In the genomic region with DNA sequence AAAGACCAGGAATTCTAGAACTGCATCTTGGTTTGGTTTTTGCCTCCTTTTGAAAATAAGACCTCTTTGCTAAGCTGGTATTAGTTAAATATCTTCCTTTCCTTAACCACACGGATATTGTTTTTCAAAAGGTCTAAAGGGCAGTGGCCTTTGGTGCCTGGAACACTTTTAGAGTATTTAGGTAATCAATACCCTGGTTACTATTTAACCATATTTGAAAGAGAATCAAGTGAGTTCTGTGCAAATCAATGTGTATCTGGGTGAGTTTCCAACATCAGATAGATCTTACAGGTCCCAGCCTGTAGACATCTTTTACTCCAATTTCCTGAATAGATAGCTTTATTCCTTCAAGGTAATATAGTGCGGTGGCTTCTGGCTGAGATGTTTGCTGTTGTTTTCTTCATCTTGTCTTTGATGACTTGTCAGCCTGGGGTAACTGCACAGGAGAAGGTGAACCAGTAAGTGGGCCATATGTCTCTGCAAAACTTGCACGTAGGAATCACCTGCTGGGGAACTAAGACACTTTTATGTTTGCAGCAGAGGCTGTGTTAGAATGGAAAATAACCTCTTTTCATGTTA, we compare ENCODE assay signal across 1 cellular context.
TF ChIP-seq lines count a peak whose summit lies in the region.

A gene (plus strand): TSS at position 277 of the 579 bp plus-strand sequence. CDS start 105 bp downstream, at position 382.

TF ChIP-seq in HepG2, 621 proteins besides CTCF, POLR2A, EP300 and RAD21 (continued from another document and continues in another):
- TF ChIP-seq, protein P1, sequence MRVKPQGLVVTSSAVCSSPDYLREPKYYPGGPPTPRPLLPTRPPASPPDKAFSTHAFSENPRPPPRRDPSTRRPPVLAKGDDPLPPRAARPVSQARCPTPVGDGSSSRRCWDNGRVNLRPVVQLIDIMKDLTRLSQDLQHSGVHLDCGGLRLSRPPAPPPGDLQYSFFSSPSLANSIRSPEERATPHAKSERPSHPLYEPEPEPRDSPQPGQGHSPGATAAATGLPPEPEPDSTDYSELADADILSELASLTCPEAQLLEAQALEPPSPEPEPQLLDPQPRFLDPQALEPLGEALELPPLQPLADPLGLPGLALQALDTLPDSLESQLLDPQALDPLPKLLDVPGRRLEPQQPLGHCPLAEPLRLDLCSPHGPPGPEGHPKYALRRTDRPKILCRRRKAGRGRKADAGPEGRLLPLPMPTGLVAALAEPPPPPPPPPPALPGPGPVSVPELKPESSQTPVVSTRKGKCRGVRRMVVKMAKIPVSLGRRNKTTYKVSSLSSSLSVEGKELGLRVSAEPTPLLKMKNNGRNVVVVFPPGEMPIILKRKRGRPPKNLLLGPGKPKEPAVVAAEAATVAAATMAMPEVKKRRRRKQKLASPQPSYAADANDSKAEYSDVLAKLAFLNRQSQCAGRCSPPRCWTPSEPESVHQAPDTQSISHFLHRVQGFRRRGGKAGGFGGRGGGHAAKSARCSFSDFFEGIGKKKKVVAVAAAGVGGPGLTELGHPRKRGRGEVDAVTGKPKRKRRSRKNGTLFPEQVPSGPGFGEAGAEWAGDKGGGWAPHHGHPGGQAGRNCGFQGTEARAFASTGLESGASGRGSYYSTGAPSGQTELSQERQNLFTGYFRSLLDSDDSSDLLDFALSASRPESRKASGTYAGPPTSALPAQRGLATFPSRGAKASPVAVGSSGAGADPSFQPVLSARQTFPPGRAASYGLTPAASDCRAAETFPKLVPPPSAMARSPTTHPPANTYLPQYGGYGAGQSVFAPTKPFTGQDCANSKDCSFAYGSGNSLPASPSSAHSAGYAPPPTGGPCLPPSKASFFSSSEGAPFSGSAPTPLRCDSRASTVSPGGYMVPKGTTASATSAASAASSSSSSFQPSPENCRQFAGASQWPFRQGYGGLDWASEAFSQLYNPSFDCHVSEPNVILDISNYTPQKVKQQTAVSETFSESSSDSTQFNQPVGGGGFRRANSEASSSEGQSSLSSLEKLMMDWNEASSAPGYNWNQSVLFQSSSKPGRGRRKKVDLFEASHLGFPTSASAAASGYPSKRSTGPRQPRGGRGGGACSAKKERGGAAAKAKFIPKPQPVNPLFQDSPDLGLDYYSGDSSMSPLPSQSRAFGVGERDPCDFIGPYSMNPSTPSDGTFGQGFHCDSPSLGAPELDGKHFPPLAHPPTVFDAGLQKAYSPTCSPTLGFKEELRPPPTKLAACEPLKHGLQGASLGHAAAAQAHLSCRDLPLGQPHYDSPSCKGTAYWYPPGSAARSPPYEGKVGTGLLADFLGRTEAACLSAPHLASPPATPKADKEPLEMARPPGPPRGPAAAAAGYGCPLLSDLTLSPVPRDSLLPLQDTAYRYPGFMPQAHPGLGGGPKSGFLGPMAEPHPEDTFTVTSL (CRISPR knock-in tag; IDR thresholded peaks at IDR 0.05; ENCODE audit: borderline replicate concordance): peak; percentile 99
- TF ChIP-seq XRCC5 (optimal IDR thresholded peaks at IDR 0.05; ENCODE audit: low read length) (no peak), CREB1 (IDR thresholded peaks at IDR 0.05) (no peak), CREB1 (CRISPR knock-in tag; IDR thresholded peaks at IDR 0.05) (peak; percentile 85), KDM5B (CRISPR knock-in tag; IDR thresholded peaks at IDR 0.05; ENCODE audit: borderline replicate concordance) (no peak), NFYC (CRISPR knock-in tag; IDR thresholded peaks at IDR 0.05) (no peak; the same call in 1 of the 2 replicates), ZBTB38 (CRISPR knock-in tag; IDR thresholded peaks at IDR 0.05) (no peak), HNF4A (CRISPR knock-in tag; IDR thresholded peaks at IDR 0.05) (peak; percentile 92), U2AF1 (optimal IDR thresholded peaks at IDR 0.05; ENCODE audit: low read depth, low read length) (no peak), ZNF496 (CRISPR knock-in tag; IDR thresholded peaks at IDR 0.05; ENCODE audit: insufficient replicate concordance) (no peak), SETDB1 (CRISPR knock-in tag; IDR thresholded peaks at IDR 0.05; ENCODE audit: borderline replicate concordance) (no peak), ZNF549 (CRISPR knock-in tag; IDR thresholded peaks at IDR 0.05) (no peak), ZNF598 (CRISPR knock-in tag; IDR thresholded peaks at IDR 0.05; ENCODE audit: borderline replicate concordance) (no peak), AHR (CRISPR knock-in tag; IDR thresholded peaks at IDR 0.05) (no peak), ZNF331 (CRISPR knock-in tag; IDR thresholded peaks at IDR 0.05) (peak; percentile 62), ARNT (IDR thresholded peaks at IDR 0.05) (no peak), RNF2 (conservative IDR thresholded peaks at IDR 0.05; ENCODE audit: low read depth) (no peak), ZNF317 (CRISPR knock-in tag; IDR thresholded peaks at IDR 0.05) (peak; percentile 64; the same call in 1 of the 2 replicates), GATAD2A (CRISPR knock-in tag; IDR thresholded peaks at IDR 0.05) (peak; percentile 95), ZMYM2 (CRISPR knock-in tag; IDR thresholded peaks at IDR 0.05) (no peak), ZNF335 (CRISPR knock-in tag; IDR thresholded peaks at IDR 0.05) (no peak), ZBTB8A (CRISPR knock-in tag; IDR thresholded peaks at IDR 0.05; ENCODE audit: borderline replicate concordance, low read depth) (no peak), ZFP36L2 (CRISPR knock-in tag; IDR thresholded peaks at IDR 0.05) (no peak), ATAD3A (CRISPR knock-in tag; IDR thresholded peaks at IDR 0.05) (no peak), ZNF264 (CRISPR knock-in tag; IDR thresholded peaks at IDR 0.05) (no peak), MIXL1 (CRISPR knock-in tag; IDR thresholded peaks at IDR 0.05) (0 out of 2 replicates have a peak, but pooled peaks have one; percentile 57), ZNF383 (CRISPR knock-in tag; IDR thresholded peaks at IDR 0.05; ENCODE audit: borderline replicate concordance) (no peak), ZNF616 (CRISPR knock-in tag; IDR thresholded peaks at IDR 0.05; ENCODE audit: low read depth) (no peak), FOXA1 (IDR thresholded peaks at IDR 0.05) (no peak), FOXA1 (CRISPR knock-in tag; IDR thresholded peaks at IDR 0.05) (peak; percentile 40; the same call in 1 of the 2 replicates), PTBP1 (IDR thresholded peaks at IDR 0.05; ENCODE audit: low read depth, low read length, poor library complexity, severe bottlenecking) (no peak), THYN1 (CRISPR knock-in tag; IDR thresholded peaks at IDR 0.05; ENCODE audit: borderline replicate concordance, low read depth) (no peak), SIX4 (CRISPR knock-in tag; IDR thresholded peaks at IDR 0.05) (0 out of 2 replicates have a peak, but pooled peaks have one; percentile 55)
- TF ChIP-seq, protein P2, sequence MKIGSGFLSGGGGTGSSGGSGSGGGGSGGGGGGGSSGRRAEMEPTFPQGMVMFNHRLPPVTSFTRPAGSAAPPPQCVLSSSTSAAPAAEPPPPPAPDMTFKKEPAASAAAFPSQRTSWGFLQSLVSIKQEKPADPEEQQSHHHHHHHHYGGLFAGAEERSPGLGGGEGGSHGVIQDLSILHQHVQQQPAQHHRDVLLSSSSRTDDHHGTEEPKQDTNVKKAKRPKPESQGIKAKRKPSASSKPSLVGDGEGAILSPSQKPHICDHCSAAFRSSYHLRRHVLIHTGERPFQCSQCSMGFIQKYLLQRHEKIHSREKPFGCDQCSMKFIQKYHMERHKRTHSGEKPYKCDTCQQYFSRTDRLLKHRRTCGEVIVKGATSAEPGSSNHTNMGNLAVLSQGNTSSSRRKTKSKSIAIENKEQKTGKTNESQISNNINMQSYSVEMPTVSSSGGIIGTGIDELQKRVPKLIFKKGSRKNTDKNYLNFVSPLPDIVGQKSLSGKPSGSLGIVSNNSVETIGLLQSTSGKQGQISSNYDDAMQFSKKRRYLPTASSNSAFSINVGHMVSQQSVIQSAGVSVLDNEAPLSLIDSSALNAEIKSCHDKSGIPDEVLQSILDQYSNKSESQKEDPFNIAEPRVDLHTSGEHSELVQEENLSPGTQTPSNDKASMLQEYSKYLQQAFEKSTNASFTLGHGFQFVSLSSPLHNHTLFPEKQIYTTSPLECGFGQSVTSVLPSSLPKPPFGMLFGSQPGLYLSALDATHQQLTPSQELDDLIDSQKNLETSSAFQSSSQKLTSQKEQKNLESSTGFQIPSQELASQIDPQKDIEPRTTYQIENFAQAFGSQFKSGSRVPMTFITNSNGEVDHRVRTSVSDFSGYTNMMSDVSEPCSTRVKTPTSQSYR (CRISPR knock-in tag; IDR thresholded peaks at IDR 0.05; ENCODE audit: borderline replicate concordance): peak; percentile 32; the same call in 1 of the 2 replicates
- TF ChIP-seq, protein P3, sequence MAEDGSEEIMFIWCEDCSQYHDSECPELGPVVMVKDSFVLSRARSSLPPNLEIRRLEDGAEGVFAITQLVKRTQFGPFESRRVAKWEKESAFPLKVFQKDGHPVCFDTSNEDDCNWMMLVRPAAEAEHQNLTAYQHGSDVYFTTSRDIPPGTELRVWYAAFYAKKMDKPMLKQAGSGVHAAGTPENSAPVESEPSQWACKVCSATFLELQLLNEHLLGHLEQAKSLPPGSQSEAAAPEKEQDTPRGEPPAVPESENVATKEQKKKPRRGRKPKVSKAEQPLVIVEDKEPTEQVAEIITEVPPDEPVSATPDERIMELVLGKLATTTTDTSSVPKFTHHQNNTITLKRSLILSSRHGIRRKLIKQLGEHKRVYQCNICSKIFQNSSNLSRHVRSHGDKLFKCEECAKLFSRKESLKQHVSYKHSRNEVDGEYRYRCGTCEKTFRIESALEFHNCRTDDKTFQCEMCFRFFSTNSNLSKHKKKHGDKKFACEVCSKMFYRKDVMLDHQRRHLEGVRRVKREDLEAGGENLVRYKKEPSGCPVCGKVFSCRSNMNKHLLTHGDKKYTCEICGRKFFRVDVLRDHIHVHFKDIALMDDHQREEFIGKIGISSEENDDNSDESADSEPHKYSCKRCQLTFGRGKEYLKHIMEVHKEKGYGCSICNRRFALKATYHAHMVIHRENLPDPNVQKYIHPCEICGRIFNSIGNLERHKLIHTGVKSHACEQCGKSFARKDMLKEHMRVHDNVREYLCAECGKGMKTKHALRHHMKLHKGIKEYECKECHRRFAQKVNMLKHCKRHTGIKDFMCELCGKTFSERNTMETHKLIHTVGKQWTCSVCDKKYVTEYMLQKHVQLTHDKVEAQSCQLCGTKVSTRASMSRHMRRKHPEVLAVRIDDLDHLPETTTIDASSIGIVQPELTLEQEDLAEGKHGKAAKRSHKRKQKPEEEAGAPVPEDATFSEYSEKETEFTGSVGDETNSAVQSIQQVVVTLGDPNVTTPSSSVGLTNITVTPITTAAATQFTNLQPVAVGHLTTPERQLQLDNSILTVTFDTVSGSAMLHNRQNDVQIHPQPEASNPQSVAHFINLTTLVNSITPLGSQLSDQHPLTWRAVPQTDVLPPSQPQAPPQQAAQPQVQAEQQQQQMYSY (CRISPR knock-in tag; IDR thresholded peaks at IDR 0.05): no peak
- TF ChIP-seq, protein P4, sequence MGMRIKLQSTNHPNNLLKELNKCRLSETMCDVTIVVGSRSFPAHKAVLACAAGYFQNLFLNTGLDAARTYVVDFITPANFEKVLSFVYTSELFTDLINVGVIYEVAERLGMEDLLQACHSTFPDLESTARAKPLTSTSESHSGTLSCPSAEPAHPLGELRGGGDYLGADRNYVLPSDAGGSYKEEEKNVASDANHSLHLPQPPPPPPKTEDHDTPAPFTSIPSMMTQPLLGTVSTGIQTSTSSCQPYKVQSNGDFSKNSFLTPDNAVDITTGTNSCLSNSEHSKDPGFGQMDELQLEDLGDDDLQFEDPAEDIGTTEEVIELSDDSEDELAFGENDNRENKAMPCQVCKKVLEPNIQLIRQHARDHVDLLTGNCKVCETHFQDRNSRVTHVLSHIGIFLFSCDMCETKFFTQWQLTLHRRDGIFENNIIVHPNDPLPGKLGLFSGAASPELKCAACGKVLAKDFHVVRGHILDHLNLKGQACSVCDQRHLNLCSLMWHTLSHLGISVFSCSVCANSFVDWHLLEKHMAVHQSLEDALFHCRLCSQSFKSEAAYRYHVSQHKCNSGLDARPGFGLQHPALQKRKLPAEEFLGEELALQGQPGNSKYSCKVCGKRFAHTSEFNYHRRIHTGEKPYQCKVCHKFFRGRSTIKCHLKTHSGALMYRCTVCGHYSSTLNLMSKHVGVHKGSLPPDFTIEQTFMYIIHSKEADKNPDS (CRISPR knock-in tag; IDR thresholded peaks at IDR 0.05): peak; percentile 51; the same call in 1 of the 2 replicates
- TF ChIP-seq, protein P5, sequence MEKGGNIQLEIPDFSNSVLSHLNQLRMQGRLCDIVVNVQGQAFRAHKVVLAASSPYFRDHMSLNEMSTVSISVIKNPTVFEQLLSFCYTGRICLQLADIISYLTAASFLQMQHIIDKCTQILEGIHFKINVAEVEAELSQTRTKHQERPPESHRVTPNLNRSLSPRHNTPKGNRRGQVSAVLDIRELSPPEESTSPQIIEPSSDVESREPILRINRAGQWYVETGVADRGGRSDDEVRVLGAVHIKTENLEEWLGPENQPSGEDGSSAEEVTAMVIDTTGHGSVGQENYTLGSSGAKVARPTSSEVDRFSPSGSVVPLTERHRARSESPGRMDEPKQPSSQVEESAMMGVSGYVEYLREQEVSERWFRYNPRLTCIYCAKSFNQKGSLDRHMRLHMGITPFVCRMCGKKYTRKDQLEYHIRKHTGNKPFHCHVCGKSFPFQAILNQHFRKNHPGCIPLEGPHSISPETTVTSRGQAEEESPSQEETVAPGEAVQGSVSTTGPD (CRISPR knock-in tag; IDR thresholded peaks at IDR 0.05): peak; percentile 74
- TF ChIP-seq, protein P6, sequence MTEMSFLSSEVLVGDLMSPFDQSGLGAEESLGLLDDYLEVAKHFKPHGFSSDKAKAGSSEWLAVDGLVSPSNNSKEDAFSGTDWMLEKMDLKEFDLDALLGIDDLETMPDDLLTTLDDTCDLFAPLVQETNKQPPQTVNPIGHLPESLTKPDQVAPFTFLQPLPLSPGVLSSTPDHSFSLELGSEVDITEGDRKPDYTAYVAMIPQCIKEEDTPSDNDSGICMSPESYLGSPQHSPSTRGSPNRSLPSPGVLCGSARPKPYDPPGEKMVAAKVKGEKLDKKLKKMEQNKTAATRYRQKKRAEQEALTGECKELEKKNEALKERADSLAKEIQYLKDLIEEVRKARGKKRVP (CRISPR knock-in tag; IDR thresholded peaks at IDR 0.05): peak in 1 of 2 experiments; percentile 59; a peak in 1 of 4 replicates
- TF ChIP-seq, protein P7, sequence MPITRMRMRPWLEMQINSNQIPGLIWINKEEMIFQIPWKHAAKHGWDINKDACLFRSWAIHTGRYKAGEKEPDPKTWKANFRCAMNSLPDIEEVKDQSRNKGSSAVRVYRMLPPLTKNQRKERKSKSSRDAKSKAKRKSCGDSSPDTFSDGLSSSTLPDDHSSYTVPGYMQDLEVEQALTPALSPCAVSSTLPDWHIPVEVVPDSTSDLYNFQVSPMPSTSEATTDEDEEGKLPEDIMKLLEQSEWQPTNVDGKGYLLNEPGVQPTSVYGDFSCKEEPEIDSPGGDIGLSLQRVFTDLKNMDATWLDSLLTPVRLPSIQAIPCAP (CRISPR knock-in tag; IDR thresholded peaks at IDR 0.05; ENCODE audit: low read depth): no peak
- TF ChIP-seq, protein P8, sequence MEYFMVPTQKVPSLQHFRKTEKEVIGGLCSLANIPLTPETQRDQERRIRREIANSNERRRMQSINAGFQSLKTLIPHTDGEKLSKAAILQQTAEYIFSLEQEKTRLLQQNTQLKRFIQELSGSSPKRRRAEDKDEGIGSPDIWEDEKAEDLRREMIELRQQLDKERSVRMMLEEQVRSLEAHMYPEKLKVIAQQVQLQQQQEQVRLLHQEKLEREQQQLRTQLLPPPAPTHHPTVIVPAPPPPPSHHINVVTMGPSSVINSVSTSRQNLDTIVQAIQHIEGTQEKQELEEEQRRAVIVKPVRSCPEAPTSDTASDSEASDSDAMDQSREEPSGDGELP (IDR thresholded peaks at IDR 0.05; ENCODE audit: borderline replicate concordance, low read depth): peak; percentile 53; the same call in 1 of the 2 replicates
